In genomic region chr17:55704412-55704811, GRCh38 we compare ENCODE assay signal across 1 cellular context.
TF ChIP-seq lines count a peak whose summit lies in the region.

No MANE protein-coding gene starts in this region.

TF ChIP-seq in A549, 52 proteins besides CTCF, POLR2A, EP300 and RAD21:
- TF ChIP-seq CEBPB (IDR thresholded peaks at IDR 0.05) (peak; percentile 24 to 26; a peak in 2 of 4 replicates), KDM1A (IDR thresholded peaks at IDR 0.05; ENCODE audit: low read depth) (no peak)
